ENCODE assay signal across 10 cellular contexts in the genomic region with DNA sequence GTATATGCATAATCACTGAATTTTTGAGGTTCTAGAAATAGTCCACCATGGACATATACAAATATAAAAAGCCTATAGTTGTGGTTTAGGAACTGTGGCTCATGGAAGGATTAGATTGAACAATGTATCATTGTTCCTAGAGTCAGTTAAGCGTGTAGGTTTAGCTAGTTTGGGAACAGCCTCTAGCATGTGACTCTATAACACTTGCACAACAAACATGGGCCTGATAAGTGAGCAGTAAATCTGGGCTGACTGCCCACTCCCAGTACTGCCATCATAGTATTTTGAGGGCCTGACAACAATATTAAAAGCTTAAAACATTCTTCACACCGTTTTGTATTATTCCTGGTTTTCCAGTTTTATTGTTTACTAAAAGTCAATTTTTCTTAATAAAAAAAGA. TPM values are rescaled to one million over a fixed set of nuclear protein-coding genes. Genes with fewer than 3 reads are reported as not detected.
DNase-seq lines count a peak whose midpoint lies in the region; ATAC-seq and TF ChIP-seq lines count a peak whose summit lies in the region.
"Had no signal": no experiment of that assay in that cellular context is flagged by ENCODE, and none has a peak within 500 bp of the region (broad histone marks: within the 10 kb centered on the region; RNA-seq: fewer than 3 reads in every experiment).

No MANE protein-coding gene starts in this region.

- H3K4ac ChIP-seq in H9 (ENCODE audit: low read depth, low read length) = no peak overlapping the region

- H4K20me1 ChIP-seq in H9 (ENCODE audit: control insufficient read depth, insufficient read depth, insufficient read length) = no peaks in the 10 kb centered on the region

- no peak overlapping the region for H3K4me3 Mint-ChIP-seq in mesothelial cell of epicardium
- H3K4me3 Mint-ChIP-seq in CD8-positive, alpha-beta T cell = no peak overlapping the region
- H3K4me3 Mint-ChIP-seq in H9 = no peak overlapping the region

- H3K4me3 ChIP-seq in CD8-positive, alpha-beta T cell (ENCODE audit: low read depth, low read length) = no peak overlapping the region

- H3K79me1 ChIP-seq in H9 (ENCODE audit: insufficient read depth, low read depth, low read length, poor library complexity, severe bottlenecking) = peaks cover 2% of the 10 kb centered on the region

- peaks cover 8% of the 10 kb centered on the region; the same call in 1 of the 2 replicates for H3K79me2 ChIP-seq in H9 (ENCODE audit: insufficient read depth, low read length)

- H3K4me2 ChIP-seq in H9 (ENCODE audit: insufficient read depth, insufficient read length, low read length) = no peak overlapping the region

- H3K36me3 Mint-ChIP-seq in mesothelial cell of epicardium (no peaks in the 10 kb centered on the region), H9 (ENCODE audit: insufficient read depth in 1 of 3, low read depth in 3 of 3) (peaks cover 0 to 4% (median 2%) of the 10 kb centered on the region in 3 experiments; a peak in 2 of 7 replicates)
- no peaks in the 10 kb centered on the region for H3K36me3 Mint-ChIP-seq in CD8-positive, alpha-beta T cell

- no peak overlapping the region for H2BK120ac ChIP-seq in H9 (ENCODE audit: low read depth, low read length, poor library complexity, severe bottlenecking)

- no peaks in the 10 kb centered on the region for H3K9me3 Mint-ChIP-seq in mesothelial cell of epicardium
- no peaks in the 10 kb centered on the region for H3K9me3 Mint-ChIP-seq in CD8-positive, alpha-beta T cell
- no peaks in the 10 kb centered on the region for H3K9me3 Mint-ChIP-seq in H9

- no peaks in the 10 kb centered on the region for H3K23me2 ChIP-seq in H9 (ENCODE audit: insufficient read length, low read depth, low read length, poor library complexity, severe bottlenecking)

- H2AK5ac ChIP-seq in H9 (ENCODE audit: insufficient read length, low read length) = no peak overlapping the region

- H3K4me1 Mint-ChIP-seq in mesothelial cell of epicardium (peaks cover 77% of the 10 kb centered on the region), H9 (peaks cover 17 to 19% of the 10 kb centered on the region in 2 experiments)
- no peaks in the 10 kb centered on the region for H3K4me1 Mint-ChIP-seq in CD8-positive, alpha-beta T cell (ENCODE audit: low read depth)

- H4K8ac ChIP-seq in H9 (replicated peaks; ENCODE audit: insufficient read length, low read depth, low read length) = no peak overlapping the region

- no CpG with 5 or more reads among the region's 2 CpGs for WGBS in H9 (ENCODE audit: extremely low coverage, insufficient read length, low lambda C conversion rate)

- CTCF ChIA-PET in CD8-positive, alpha-beta T cell (lab: Charles Lee) = interaction anchor here (0.9 kb wide), 1 partner anchor 17 kb away, joined by 3 read pairs; no protein-coding TSS in a partner anchor

- no peak overlapping the region for H2BK15ac ChIP-seq in H9 (ENCODE audit: low read depth, low read length)

- no peaks in the 10 kb centered on the region for H3K36me3 ChIP-seq in CD8-positive, alpha-beta T cell (ENCODE audit: insufficient read depth, low read length)
- H3K36me3 ChIP-seq: neutrophil had no signal

- H2BK5ac ChIP-seq in H9 (ENCODE audit: insufficient read length, low read length) = no peak overlapping the region

- TF ChIP-seq CTCF in mesothelial cell of epicardium (IDR thresholded peaks at IDR 0.05; ENCODE audit: unreplicated experiment) (no peak), H9 (conservative IDR thresholded peaks at IDR 0.05) (no peak)
- no peak for TF ChIP-seq CTCF in CD8-positive, alpha-beta T cell (IDR thresholded peaks at IDR 0.05)

- intact Hi-C loops in CD8-positive, alpha-beta T cell (cut with DNase I, micrococcal nuclease) = no loop called here

- ATAC-seq in esophagus mucosa (peak; percentile 94), GM18498 (IDR thresholded peaks at IDR 0.05; ENCODE audit: unreplicated experiment) (no peak)
- ATAC-seq in CD8-positive, alpha-beta T cell = no peak

- H3K27me3 ChIP-seq in CD8-positive, alpha-beta T cell (ENCODE audit: insufficient read depth, low read length) = no peaks in the 10 kb centered on the region
- H3K27me3 ChIP-seq in H9 (ENCODE audit: insufficient read depth, low read length) = no peaks in the 10 kb centered on the region
- H3K27me3 ChIP-seq: neutrophil had no signal

- peak; percentile 31 for DNase-seq in A172 (ENCODE audit: low spot score)
- DNase-seq in NCI-H345 (lab: John Stamatoyannopoulos, UW) = peak; percentile 67
- DNase-seq in mesothelial cell of epicardium (ENCODE audit: low spot score in 2 of 2, unreplicated experiment in 2 of 2) = no peak
- no peak for DNase-seq in CD8-positive, alpha-beta T cell
- DNase-seq in ecto neural progenitor cell (ENCODE audit: low spot score) = no peak
- DNase-seq in H9 = no peak
- DNase-seq: NCI-H446 treated with DMSO at 0.1 percent for 48 hours had no signal

- H3K23ac ChIP-seq in H9 (ENCODE audit: insufficient read length, low read depth, low read length) = no peak overlapping the region

- no peak overlapping the region for H3K9ac ChIP-seq in H9 (ENCODE audit: extremely low read depth, insufficient read length, low read length)

- no peak overlapping the region for H4K91ac ChIP-seq in H9 (ENCODE audit: insufficient read length, low read depth, low read length)

- no peak overlapping the region for H3K14ac ChIP-seq in H9 (ENCODE audit: insufficient read depth, low read length)

- H3K9me3 ChIP-seq in CD8-positive, alpha-beta T cell (ENCODE audit: low read length) = no peaks in the 10 kb centered on the region
- H3K9me3 ChIP-seq in H9 (ENCODE audit: control insufficient read depth, low read depth, low read length) = no peaks in the 10 kb centered on the region
- H3K9me3 ChIP-seq: neutrophil had no signal

- H4K5ac ChIP-seq in H9 (ENCODE audit: insufficient read length, low read depth, low read length) = no peak overlapping the region

- no peak overlapping the region for H2AFZ ChIP-seq in H9 (ENCODE audit: low read length)

- peak overlapping the region; percentile 78 for H3K27ac Mint-ChIP-seq in mesothelial cell of epicardium
- H3K27ac Mint-ChIP-seq in CD8-positive, alpha-beta T cell = no peak overlapping the region
- H3K27ac Mint-ChIP-seq in H9 = no peak overlapping the region

- H3T11ph ChIP-seq in H9 (ENCODE audit: low read length) = no peak overlapping the region

- no peak overlapping the region for H3K18ac ChIP-seq in H9 (ENCODE audit: insufficient read length, low read depth, low read length)

- no peaks in the 10 kb centered on the region for H3K4me1 ChIP-seq in CD8-positive, alpha-beta T cell (ENCODE audit: insufficient read depth, low read length)
- no peaks in the 10 kb centered on the region for H3K4me1 ChIP-seq in H9 (ENCODE audit: insufficient read depth, low read length)

- H2BK12ac ChIP-seq in H9 (ENCODE audit: insufficient read length, low read depth, low read length) = no peak overlapping the region

- H2BK20ac ChIP-seq in H9 (ENCODE audit: low read depth, low read length, poor library complexity, severe bottlenecking) = no peak overlapping the region

- POLR2A ChIA-PET in CD8-positive, alpha-beta T cell (lab: Charles Lee) = no interaction called here

- no peaks in the 10 kb centered on the region for H3K27me3 Mint-ChIP-seq in mesothelial cell of epicardium (ENCODE audit: low read depth)
- H3K27me3 Mint-ChIP-seq in CD8-positive, alpha-beta T cell (ENCODE audit: low read depth) = peaks cover 9% of the 10 kb centered on the region
- no peaks in the 10 kb centered on the region for H3K27me3 Mint-ChIP-seq in H9 (ENCODE audit: low read depth)

- H3K27ac ChIP-seq in CD8-positive, alpha-beta T cell (ENCODE audit: low read depth, low read length) = no peak overlapping the region
- H3K27ac ChIP-seq in H9 (ENCODE audit: insufficient read length, low read depth, low read length) = no peak overlapping the region
- H3K27ac ChIP-seq: neutrophil had no signal

- H3K56ac ChIP-seq in H9 (ENCODE audit: insufficient read length, low read depth, low read length) = no peak overlapping the region

RNA-seq across cellular contexts. Expression of gene YAP1, which starts 47.0 kb away (rescaled TPM):
- 33.2 and 44.5 TPM in 2 replicates for total RNA-seq in A172 (2014; rRNA removed; shearing (Covaris generic))
- total RNA-seq in esophagus mucosa (95.2 TPM), mesothelial cell of epicardium (186 to 194 TPM (median 193 TPM) in 3 replicates), H9 (2021) (124 TPM in 2 replicates)
- not detected for total RNA-seq in CD8-positive, alpha-beta T cell

Comparison
In these comparisons a context has a peak if more than half of its experiments do, and no peak if none do; other contexts are left out.
1. DNase-seq: peak in A172 (single experiment) and NCI-H345 (single experiment); none in mesothelial cell of epicardium (0 of 2), CD8-positive, alpha-beta T cell (0 of 7), ecto neural progenitor cell (single experiment) and H9 (single experiment).
2. RNA of gene YAP1, which starts 47.0 kb away (total RNA-seq): 186 to 194 TPM in mesothelial cell of epicardium, 124 TPM in H9, 95.2 TPM in esophagus mucosa (single experiment) and 33.2 to 44.5 TPM in A172; not detected in CD8-positive, alpha-beta T cell; every median in the first group is over 10 times any median in the second.